8 cellular contexts compared by ENCODE assay signal in the genomic region with DNA sequence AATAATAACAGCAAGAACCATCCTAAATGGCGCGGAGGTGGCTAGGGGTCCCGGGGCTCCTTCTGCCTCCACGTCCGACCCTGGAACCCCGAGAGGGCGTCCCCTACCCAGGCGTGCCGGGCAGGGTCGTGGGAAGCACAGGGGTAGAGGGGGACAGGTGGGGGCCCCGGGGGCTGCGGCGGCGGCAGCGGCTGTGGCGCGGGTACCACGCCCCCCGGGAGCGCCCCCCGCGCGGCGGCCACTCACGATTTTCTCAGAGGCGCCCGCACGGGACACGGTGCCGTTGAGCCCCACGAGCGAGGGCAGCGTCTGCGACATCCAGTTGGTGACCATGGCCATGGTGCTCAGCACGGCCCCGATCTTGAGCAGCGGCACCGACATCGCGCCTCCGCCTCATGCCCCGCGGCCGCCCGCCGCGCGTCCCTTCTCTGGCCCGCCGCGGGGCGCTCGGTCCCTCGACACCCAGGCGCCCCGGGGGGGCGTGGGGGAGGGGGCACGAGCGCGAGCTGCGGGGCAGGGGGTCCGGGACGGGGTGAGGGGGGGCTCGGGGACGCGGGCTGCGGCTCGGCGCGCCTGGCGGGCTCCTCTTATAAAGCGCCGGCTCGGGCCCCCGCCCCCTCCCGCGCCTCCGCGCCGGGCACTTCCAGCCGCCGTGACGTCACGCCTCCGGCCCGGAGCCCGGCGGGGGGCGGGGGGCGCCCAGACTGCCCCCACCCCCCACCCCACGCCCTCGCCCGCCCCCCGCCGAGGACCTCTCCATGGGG. TPM values are rescaled to one million over a fixed set of nuclear protein-coding genes. Genes with fewer than 3 reads are reported as not detected.
DNase-seq lines count a peak whose midpoint lies in the region; ATAC-seq and TF ChIP-seq lines count a peak whose summit lies in the region.

No MANE protein-coding gene starts in this region.

- POLR2A ChIA-PET in T-cell (lab: Charles Lee): no interaction called here

- H3K27ac Mint-ChIP-seq in T-cell: no peak overlapping the region

- no peak for TF ChIP-seq POLR2A in spleen (IDR thresholded peaks at IDR 0.05)

- CTCF ChIA-PET in T-cell (lab: Charles Lee): no interaction called here

- H3K4me3 ChIP-seq in iPS DF 6.9 (ENCODE audit: low read length) (peak overlapping the region; percentile 64), spleen (peak overlapping the region; percentile 28 to 71 (median 40))

- peaks cover 7 to 11% (median 10%) of the 10 kb centered on the region in 3 donors for H3K4me1 Mint-ChIP-seq in T-cell

- H3K27ac ChIP-seq in iPS DF 6.9 (ENCODE audit: low read length) (no peak overlapping the region), spleen (no peak overlapping the region)

- intact Hi-C loops in spleen (cut with DNase I; ENCODE audit: low total_unique reads): loop anchor here (10.0 kb wide), 1 partner anchor 59 kb away; no protein-coding TSS in a partner anchor

- H3K27me3 Mint-ChIP-seq in T-cell: peaks cover 19 to 29% of the 10 kb centered on the region in 2 donors

- no peak for TF ChIP-seq CTCF in spleen (IDR thresholded peaks at IDR 0.05 in 8 of 11, conservative IDR thresholded peaks at IDR 0.05 in 3 of 11)

- no peaks in the 10 kb centered on the region for H3K36me3 ChIP-seq in iPS DF 6.9 (ENCODE audit: control insufficient read depth, insufficient read depth, low read length)
- no peaks in the 10 kb centered on the region for H3K36me3 ChIP-seq in spleen

- ATAC-seq in T-cell (replicated peaks in 1 of 4) (peak in 1 of 4 experiments; percentile 8), GM18868 (IDR thresholded peaks at IDR 0.05; ENCODE audit: unreplicated experiment) (no peak)

- no peaks in the 10 kb centered on the region for H3K36me3 Mint-ChIP-seq in T-cell

- H3K4me1 ChIP-seq in iPS DF 6.9 (ENCODE audit: control insufficient read depth, insufficient read depth, low read length): peaks cover 1% of the 10 kb centered on the region; the same call in 1 of the 2 replicates
- H3K4me1 ChIP-seq in spleen: peaks cover 5 to 23% (median 21%) of the 10 kb centered on the region in 6 donors

- H3K9me3 ChIP-seq in iPS DF 6.9 (ENCODE audit: control insufficient read depth, insufficient read depth, low read length) (no peaks in the 10 kb centered on the region), spleen (no peaks in the 10 kb centered on the region)

- H3K27me3 ChIP-seq in iPS DF 6.9 (ENCODE audit: control insufficient read depth, insufficient read depth, low read length) (no peaks in the 10 kb centered on the region), spleen (replicated peaks in 1 of 7) (peaks cover 0 to 98% (median 40%) of the 10 kb centered on the region in 7 donors)

- DNase-seq in NCI-H2196 (lab: John Stamatoyannopoulos, UW; ENCODE audit: unreplicated experiment) (peak; percentile 46), NCI-H2196 treated with DMSO at 0.1 percent for 48 hours (lab: John Stamatoyannopoulos, UW; ENCODE audit: unreplicated experiment) (no peak), T-cell (no peak), iPS DF 6.9 (ENCODE audit: low read depth, low spot score) (no peak), spleen (peak; percentile 59), mesenteric fat pad (ENCODE audit: low spot score) (no peak), dedifferentiated amniotic fluid mesenchymal stem cell (ENCODE audit: extremely low spot score) (no peak)

- H3K9me3 Mint-ChIP-seq in T-cell: no peaks in the 10 kb centered on the region

- H3K4me3 Mint-ChIP-seq in T-cell: peak overlapping the region in 2 of 3 donors; percentile 65 to 71

- no CpG with 5 or more reads among the region's 95 CpGs for WGBS in iPS DF 6.9 (ENCODE audit: insufficient coverage, insufficient read length)
- 2 to 7% (median 3%) methylated on average over 32 to 87 of the region's 95 CpGs for WGBS in spleen, 5 donors

RNA-seq across cellular contexts. Expression of a gene that starts 22.9 kb away (rescaled TPM):
- total RNA-seq in T-cell (10 to 100 TPM in 3 of 5 donors, 1 to 10 TPM in 2; 6.0 to 18.0 (median 11.9) TPM), spleen (1 to 10 TPM; 1.5 to 4.6 (median 2.8) TPM), mesenteric fat pad (15.9 TPM)
- polyA plus RNA-seq in spleen: 1 to 10 TPM; 1.5 to 2.6 (median 1.9) TPM

Comparison
In these comparisons a context has a peak if more than half of its experiments do, and no peak if none do; other contexts are left out.
1. DNase-seq: peak in NCI-H2196 (single experiment) and spleen (single experiment); none in NCI-H2196 treated with DMSO at 0.1 percent for 48 hours (single experiment), T-cell (0 of 34), iPS DF 6.9 (single experiment), mesenteric fat pad (single experiment) and dedifferentiated amniotic fluid mesenchymal stem cell (single experiment).